14 cellular contexts compared by ENCODE assay signal in genomic region chr4:114108869-114109268, GRCh38.
DNase-seq lines count a peak whose midpoint lies in the region; ATAC-seq and TF ChIP-seq lines count a peak whose summit lies in the region.
"Had no signal": no experiment of that assay in that cellular context is flagged by ENCODE, and none has a peak within 500 bp of the region (broad histone marks: within the 10 kb centered on the region; RNA-seq: fewer than 3 reads in every experiment).

No MANE protein-coding gene starts in this region.

- dilution Hi-C loops in mammary epithelial cell (cut with HindIII; ENCODE audit: low sequenced_read_pairs), result no loop called here

- CTCF ChIA-PET in mammary epithelial cell (lab: Charles Lee; ENCODE audit: low non-redundant PET), result no interaction called here

- no peak overlapping the region for H3K4me2 ChIP-seq in mammary epithelial cell (ENCODE audit: insufficient read depth, low read depth, low read length)

- no peaks in the 10 kb centered on the region for H3K36me3 ChIP-seq in mammary epithelial cell (ENCODE audit: insufficient read depth, low read length)
- H3K36me3 ChIP-seq: upper lobe of right lung had no signal

- WGBS in mammary epithelial cell (ENCODE audit: low coverage, missing lambda C conversion rate), result 100% methylated on average over 1 of the region's 1 CpG

- H3K79me2 ChIP-seq in mammary epithelial cell (ENCODE audit: insufficient read depth, low read length), result no peaks in the 10 kb centered on the region

- peak; percentile 23 for DNase-seq in NCI-H1092 treated with DMSO at 0.1 percent for 48 hours (lab: John Stamatoyannopoulos, UW)
- DNase-seq in NCI-H1092 (lab: John Stamatoyannopoulos, UW), result no peak
- peak; percentile 97 for DNase-seq in NCI-H1694 (lab: John Stamatoyannopoulos, UW)
- DNase-seq in mammary epithelial cell, result peak; percentile 79
- peak; percentile 34 for DNase-seq in pons (ENCODE audit: low spot score)
- no peak for DNase-seq in stimulated activated CD4-positive, alpha-beta T cell treated with anti-CD3 and anti-CD28 coated beads, Interleukin-15, amount 100 ng/mL, for 24 hours
- no peak for DNase-seq in left lobe of liver (ENCODE audit: low spot score)
- DNase-seq in cortex of kidney (lab: John Stamatoyannopoulos, UW), result no peak
- DNase-seq: 8988T; activated naive CD8-positive, alpha-beta T cell treated with anti-CD3 and anti-CD28 coated beads for 36 hours; naive thymus-derived CD8-positive, alpha-beta T cell; stimulated activated CD4-positive, alpha-beta T cell treated with anti-CD3 and anti-CD28 coated beads, Interleukin-4, amount 100 ng/mL, for 4 hours; upper lobe of right lung had no signal

- no peaks in the 10 kb centered on the region for H3K9me3 ChIP-seq in mammary epithelial cell (replicated peaks; ENCODE audit: insufficient read depth, low read length)
- H3K9me3 ChIP-seq: upper lobe of right lung had no signal

- peak in 1 of 2 donors; percentile 40 for TF ChIP-seq CTCF in mammary epithelial cell (conservative IDR thresholded peaks at IDR 0.05 in 1 of 2, IDR thresholded peaks at IDR 0.05 in 1 of 2; ENCODE audit: extremely low read depth in 1 of 2, insufficient read depth in 1 of 2, low read depth in 1 of 2, low read length in 2 of 2)

- no peaks in the 10 kb centered on the region for H3K27me3 ChIP-seq in mammary epithelial cell (ENCODE audit: insufficient read depth, low read length)
- H3K27me3 ChIP-seq: upper lobe of right lung had no signal

- no TSS peak for BruUV-seq in mammary epithelial cell (replicated peaks; lab: Mats Ljungman, UMichigan)

- in situ Hi-C loops in mammary epithelial cell (cut with MboI; ENCODE audit: low sequenced_read_pairs in 2 of 2), result no loop called here

- no peak overlapping the region for H3K27ac ChIP-seq in mammary epithelial cell (ENCODE audit: insufficient read depth, low read depth, low read length)
- H3K27ac ChIP-seq: upper lobe of right lung had no signal

- intact Hi-C loops in mammary epithelial cell (cut with micrococcal nuclease), result no loop called here

- H3K4me1 ChIP-seq in mammary epithelial cell (ENCODE audit: insufficient read depth, low read length), result peaks cover 17% of the 10 kb centered on the region
- H3K4me1 ChIP-seq: upper lobe of right lung had no signal

- H3K4me3 ChIP-seq in mammary epithelial cell (replicated peaks in 1 of 3; ENCODE audit: insufficient read depth in 1 of 3, low read depth in 2 of 3, low read length in 3 of 3), result no peak overlapping the region
- H3K4me3 ChIP-seq: upper lobe of right lung had no signal

- no peak overlapping the region for H3K9ac ChIP-seq in mammary epithelial cell (ENCODE audit: insufficient read depth, low read length)

- no peaks in the 10 kb centered on the region for H4K20me1 ChIP-seq in mammary epithelial cell (ENCODE audit: insufficient read depth, low read length)

- H2AFZ ChIP-seq in mammary epithelial cell (ENCODE audit: low read depth, low read length), result peak overlapping the region; percentile 8

- no peak for ATAC-seq in left lobe of liver
- ATAC-seq: activated CD4-positive, CD25-positive, alpha-beta regulatory T cell treated with anti-CD3 and anti-CD28 coated beads, Interleukin-2, amount 50 U/mL, for 24 hours; naive thymus-derived CD8-positive, alpha-beta T cell; upper lobe of right lung had no signal

Comparison
In these comparisons a context has a peak if more than half of its experiments do, and no peak if none do; other contexts are left out.
1. DNase-seq: peak in NCI-H1092 treated with DMSO at 0.1 percent for 48 hours (single experiment), NCI-H1694 (single experiment), mammary epithelial cell (single experiment) and pons (single experiment); none in NCI-H1092 (single experiment), stimulated activated CD4-positive, alpha-beta T cell treated with anti-CD3 and anti-CD28 coated beads, Interleukin-15, amount 100 ng/mL, for 24 hours (single experiment), left lobe of liver (single experiment) and cortex of kidney (single experiment).